13 cellular contexts compared by ENCODE assay signal in the genomic region with DNA sequence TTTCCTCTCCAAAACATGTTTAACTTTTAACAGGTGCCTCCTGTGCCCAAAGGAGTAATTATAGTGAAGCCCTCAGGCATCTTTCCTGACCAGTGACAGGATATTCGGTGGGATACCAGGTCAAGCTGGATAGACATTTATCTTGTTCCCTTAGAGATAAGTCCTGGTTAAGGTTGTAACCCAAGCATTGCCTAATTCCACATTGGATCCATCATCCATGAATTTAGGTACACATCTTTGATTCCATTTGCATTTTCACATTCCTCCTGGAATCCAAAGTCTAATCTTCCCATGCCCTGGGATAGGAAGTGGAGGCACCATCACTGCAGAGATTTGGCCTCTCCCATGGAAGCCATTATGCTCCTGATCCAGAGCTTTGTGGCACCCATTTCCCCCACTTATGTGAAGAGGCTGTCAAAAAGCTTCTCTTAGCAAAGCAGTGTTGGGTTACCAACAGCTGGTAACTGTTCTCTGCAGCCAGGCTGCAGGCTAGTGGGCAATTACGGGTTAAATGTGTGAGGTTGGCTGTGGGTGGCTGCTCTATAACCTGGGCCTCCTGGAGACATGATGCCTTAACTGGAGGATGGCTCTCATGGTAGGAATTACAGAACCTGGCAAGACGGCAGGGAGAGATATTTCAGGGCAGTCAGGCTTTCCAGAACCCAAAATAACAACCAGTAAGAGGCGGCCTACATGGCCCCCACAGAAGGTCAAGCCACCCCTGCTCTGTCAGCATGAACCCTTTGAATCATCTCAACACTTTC.
"Had no signal": no experiment of that assay in that cellular context is flagged by ENCODE, and none has a peak within 500 bp of the region (broad histone marks: within the 10 kb centered on the region; RNA-seq: fewer than 3 reads in every experiment).

No MANE protein-coding gene starts in this region.

- H3K9me3 ChIP-seq: testis had no signal

- ATAC-seq: activated CD8-positive, alpha-beta memory T cell treated with anti-CD3 and anti-CD28 coated beads, Interleukin-2, amount 10 ng/mL, durations not matched to agents 7 days and 5 days; naive thymus-derived CD8-positive, alpha-beta T cell; stimulated activated naive CD8-positive, alpha-beta T cell treated with anti-CD3 and anti-CD28 coated beads, Interleukin-15, amount 100 ng/mL, for 72 hours had no signal

- H3K4me3 ChIP-seq: sigmoid colon, testis had no signal

- H3K27ac ChIP-seq: sigmoid colon, testis had no signal

- DNase-seq: activated CD4-positive, alpha-beta T cell treated with anti-CD3 and anti-CD28 coated beads for 1 hour; activated CD4-positive, alpha-beta T cell treated with anti-CD3 and anti-CD28 coated beads, Interleukin-2, amount 50 U/mL, for 48 hours; activated CD8-positive, alpha-beta memory T cell treated with anti-CD3 and anti-CD28 coated beads, Interleukin-2, amount 10 ng/mL, durations not matched to agents 7 days and 5 days; activated effector memory CD4-positive, alpha-beta T cell treated with anti-CD3 and anti-CD28 coated beads, Interleukin-2, amount 50 U/mL, for 16 hours; activated naive CD8-positive, alpha-beta T cell treated with anti-CD3 and anti-CD28 coated beads for 36 hours; activated T-cell treated with anti-CD3 and anti-CD28 coated beads, Interleukin-2, amount 50 U/mL, for 24 hours; anterior cingulate cortex; naive thymus-derived CD8-positive, alpha-beta T cell; sigmoid colon; stimulated activated CD4-positive, alpha-beta T cell treated with anti-CD3 and anti-CD28 coated beads, Interleukin-4, amount 100 ng/mL, for 1 hour; stimulated activated naive CD8-positive, alpha-beta T cell treated with anti-CD3 and anti-CD28 coated beads, Interleukin-15, amount 100 ng/mL, for 72 hours; T-helper 9 cell; testis had no signal

- H3K4me1 ChIP-seq: testis had no signal

- H3K27me3 ChIP-seq: sigmoid colon, testis had no signal

- H3K36me3 ChIP-seq: sigmoid colon had no signal
